Comparison of ENCODE assay signal across 8 cellular contexts in genomic region chr16:87868254-87869029, GRCh38. TPM values are rescaled to one million over a fixed set of nuclear protein-coding genes. Genes with fewer than 3 reads are reported as not detected.
DNase-seq lines count a peak whose midpoint lies in the region; ATAC-seq, FAIRE-seq and TF ChIP-seq lines count a peak whose summit lies in the region.
"Not testable (repeated sequence)": the region's sequence is repeated elsewhere in the genome, so short reads cannot be mapped to it uniquely, and the experiment has no call there.

No MANE protein-coding gene starts in this region.

- FAIRE-seq in keratinocyte (lab: Jason Lieb, UNC): not testable (repeated sequence)

- not testable (repeated sequence) for H3K36me3 ChIP-seq in OCI-LY3 (replicated peaks; ENCODE audit: low read depth, low read length); keratinocyte (ENCODE audit: control insufficient read depth in 2 of 2, extremely low read depth in 1 of 2, insufficient read depth in 2 of 2, low read length in 2 of 2); sigmoid colon

- H3K27ac ChIP-seq in 22Rv1: peak overlapping the region; percentile 36
- peak overlapping the region; percentile 68 for H3K27ac ChIP-seq in OCI-LY3 (ENCODE audit: low read length)
- H3K27ac ChIP-seq in keratinocyte (ENCODE audit: control insufficient read depth, insufficient read depth, low read length): peak overlapping the region; percentile 76
- H3K27ac ChIP-seq in sigmoid colon: peak overlapping the region; percentile 38 to 87 (median 84)

- H3K9ac ChIP-seq in OCI-LY3 (ENCODE audit: low read length): peak overlapping the region; percentile 81
- peak overlapping the region; percentile 88 for H3K9ac ChIP-seq in keratinocyte (ENCODE audit: control insufficient read depth, extremely low read depth, insufficient read depth, low read length)

- dilution Hi-C loops in keratinocyte (cut with MboI; ENCODE audit: extremely low pct_ligation_motif_present, low sequenced_read_pairs): not testable (repeated sequence)

- intact Hi-C loops in sigmoid colon (cut with DNase I): not testable (repeated sequence)

- not testable (repeated sequence) for H3K27me3 ChIP-seq in OCI-LY3 (ENCODE audit: low read depth, low read length); keratinocyte (ENCODE audit: control insufficient read depth, extremely low read depth, insufficient read depth, low read length)
- peaks cover 0 to 11% (median 0%) of the 10 kb centered on the region in 3 donors for H3K27me3 ChIP-seq in sigmoid colon

- H3K9me3 ChIP-seq in OCI-LY3 (ENCODE audit: insufficient read depth, low read length); keratinocyte (ENCODE audit: control insufficient read depth, low read depth, low read length); sigmoid colon: not testable (repeated sequence)

- not testable (repeated sequence) for TF ChIP-seq POLR2A in sigmoid colon (IDR thresholded peaks at IDR 0.05)

- peak; percentile 35 for DNase-seq in activated CD8-positive, alpha-beta memory T cell treated with anti-CD3 and anti-CD28 coated beads, Interleukin-2, amount 50 U/mL, for 1 hour (ENCODE audit: extremely low read depth)
- peak; percentile 61 to 90 for DNase-seq in dermis microvascular lymphatic vessel endothelial cell (ENCODE audit: low read depth in 2 of 2)
- not testable (repeated sequence) for DNase-seq in keratinocyte (ENCODE audit: low read depth, low spot score); sigmoid colon

- H3K4me2 ChIP-seq in OCI-LY3 (ENCODE audit: low read length) (peak overlapping the region; percentile 89), keratinocyte (ENCODE audit: control insufficient read depth, extremely low read depth, insufficient read depth, low read depth, low read length) (peak overlapping the region; percentile 22)

- H2AFZ ChIP-seq in OCI-LY3 (ENCODE audit: low read depth, low read length); keratinocyte (ENCODE audit: control insufficient read depth, low read length): not testable (repeated sequence)

- 6 to 9% methylated on average over 36 to 37 of the region's 37 CpGs for WGBS in sigmoid colon, 2 donors

- H3K9me1 ChIP-seq in keratinocyte (ENCODE audit: control insufficient read depth, extremely low read depth, insufficient read depth, low read length): not testable (repeated sequence)

- not testable (repeated sequence) for TF ChIP-seq EP300 in sigmoid colon (IDR thresholded peaks at IDR 0.05)

- H3K79me2 ChIP-seq in OCI-LY3 (ENCODE audit: low read length): peaks cover 58% of the 10 kb centered on the region
- peaks cover 52% of the 10 kb centered on the region for H3K79me2 ChIP-seq in keratinocyte (ENCODE audit: control insufficient read depth, insufficient read depth, low read length)

- peaks cover 47% of the 10 kb centered on the region for H3K4me1 ChIP-seq in OCI-LY3 (ENCODE audit: low read length)
- H3K4me1 ChIP-seq in keratinocyte (ENCODE audit: control insufficient read depth, extremely low read depth, insufficient read depth, low read length): peaks cover 24% of the 10 kb centered on the region
- H3K4me1 ChIP-seq in sigmoid colon: peaks cover 0 to 61% (median 43%) of the 10 kb centered on the region in 4 donors

- H3K4me3 ChIP-seq in OCI-LY3 (ENCODE audit: low read length) (peak overlapping the region; percentile 91), keratinocyte (ENCODE audit: control insufficient read depth in 2 of 3, extremely low read depth in 1 of 3, insufficient read depth in 2 of 3, low read depth in 1 of 3, low read length in 3 of 3) (peak overlapping the region; percentile 76 to 94 (median 80)), sigmoid colon (peak overlapping the region; percentile 40 to 63 (median 56))

- H4K20me1 ChIP-seq in OCI-LY3 (ENCODE audit: insufficient read depth, low read length) (peaks cover 34% of the 10 kb centered on the region), keratinocyte (ENCODE audit: control insufficient read depth, extremely low read depth, insufficient read depth, low read length) (peaks cover 27% of the 10 kb centered on the region)

- peak; percentile 36 for ATAC-seq in GM18502 (IDR thresholded peaks at IDR 0.05; ENCODE audit: poor library complexity, unreplicated experiment)
- ATAC-seq in HG03159 (IDR thresholded peaks at IDR 0.05; ENCODE audit: unreplicated experiment): peak; percentile 39

- TF ChIP-seq CTCF in 22Rv1 (IDR thresholded peaks at IDR 0.05); OCI-LY3 (IDR thresholded peaks at IDR 0.05; ENCODE audit: low read depth, low read length); keratinocyte (optimal IDR thresholded peaks at IDR 0.05 in 1 of 3, IDR thresholded peaks at IDR 0.05 in 1 of 3, conservative IDR thresholded peaks at IDR 0.05 in 1 of 3; ENCODE audit: extremely low read depth in 1 of 3, insufficient read depth in 2 of 3, low read length in 3 of 3); sigmoid colon (IDR thresholded peaks at IDR 0.05): not testable (repeated sequence)

RNA-seq across cellular contexts. Expression of gene SLC7A5, which starts 0.9 kb away (rescaled TPM):
- total RNA-seq in dermis microvascular lymphatic vessel endothelial cell (2.7 and 4.6 TPM in 2 replicates), sigmoid colon (1 to 10 TPM; 2.9 to 8.1 (median 3.6) TPM)
- polyA plus RNA-seq in keratinocyte (110 to 326 TPM (median 114 TPM) in 3 replicates), sigmoid colon (10 to 100 TPM in 1 of 3 donors, 1 to 10 TPM in 1, under 1 TPM in 1; 0.60 to 44.5 (median 1.2) TPM)
- polyA plus RNA-seq in keratinocyte (2011; ENCODE audit: low read depth): 29.9 TPM
- 116 and 170 TPM in 2 replicates for polyA plus RNA-seq in keratinocyte (2011; cell fraction: cytosol; rRNA removed)
- 485 and 588 TPM in 2 replicates for polyA plus RNA-seq in keratinocyte (2011; cell fraction: nucleus; rRNA removed)
- 227 and 536 TPM in 2 replicates for polyA plus RNA-seq in keratinocyte (2012; ENCODE audit: low replicate concordance)
- 188 to 879 TPM (median 193 TPM) in 3 replicates for polyA minus RNA-seq in keratinocyte
- polyA minus RNA-seq in keratinocyte (2011; cell fraction: cytosol; rRNA and poly(A)+ RNA removed): 339 TPM
- polyA minus RNA-seq in keratinocyte (2011; cell fraction: nucleus; rRNA and poly(A)+ RNA removed): 418 and 454 TPM in 2 replicates
